ENCODE assay signal across 30 cellular contexts in genomic region chr22:23531283-23531921, GRCh38. TPM values are rescaled to one million over a fixed set of nuclear protein-coding genes. Genes with fewer than 3 reads are reported as not detected.
A peak's percentile ranks its signal among the peaks of the same experiment; 100 is the strongest.
DNase-seq lines count a peak whose midpoint lies in the region; ATAC-seq, FAIRE-seq and TF ChIP-seq lines count a peak whose summit lies in the region.
"Had no signal": no experiment of that assay in that cellular context is flagged by ENCODE, and none has a peak within 500 bp of the region (broad histone marks: within the 10 kb centered on the region; RNA-seq: fewer than 3 reads in every experiment).

No MANE protein-coding gene starts in this region.

- H3K4me3 Mint-ChIP-seq in Caco-2 (ENCODE audit: unreplicated experiment) = no peak overlapping the region
- H3K4me3 Mint-ChIP-seq in chondrocyte (ENCODE audit: unreplicated experiment) = no peak overlapping the region
- H3K4me3 Mint-ChIP-seq in progenitor cell of endocrine pancreas (ENCODE audit: low read depth) = no peak overlapping the region
- H3K4me3 Mint-ChIP-seq: activated CD4-positive, alpha-beta memory T cell treated with anti-CD3 and anti-CD28 coated beads for 36 hours; activated naive CD8-positive, alpha-beta T cell; CD4-positive, alpha-beta memory T cell; naive thymus-derived CD4-positive, alpha-beta T cell had no signal

- no peaks in the 10 kb centered on the region for H3K27me3 Mint-ChIP-seq in Caco-2 (ENCODE audit: insufficient read depth, unreplicated experiment)
- H3K27me3 Mint-ChIP-seq in chondrocyte (ENCODE audit: low read depth) = peaks cover 7% of the 10 kb centered on the region
- H3K27me3 Mint-ChIP-seq in progenitor cell of endocrine pancreas = no peaks in the 10 kb centered on the region

- no peak for TF ChIP-seq CTCF in Caco-2 (IDR thresholded peaks at IDR 0.05; ENCODE audit: insufficient read depth in 1 of 2, low read depth in 1 of 2, low read length in 1 of 2, severe bottlenecking in 1 of 2, unreplicated experiment in 1 of 2)
- no peak for TF ChIP-seq CTCF in chondrocyte (IDR thresholded peaks at IDR 0.05)
- TF ChIP-seq CTCF in progenitor cell of endocrine pancreas (IDR thresholded peaks at IDR 0.05; ENCODE audit: unreplicated experiment) = no peak
- no peak for TF ChIP-seq CTCF in HepG2 (CRISPR knock-in tag; IDR thresholded peaks at IDR 0.05)

- no peak for FAIRE-seq in HepG2 (lab: Jason Lieb, UNC)
- FAIRE-seq: A549 had no signal

- H3K27me3 ChIP-seq in Caco-2 (replicated peaks; ENCODE audit: control insufficient read depth, insufficient read depth, low read length) = no peaks in the 10 kb centered on the region
- H3K27me3 ChIP-seq in HepG2 (ENCODE audit: control insufficient read depth in 1 of 2, insufficient read depth in 2 of 2, low read length in 2 of 2) = no peaks in the 10 kb centered on the region
- H3K27me3 ChIP-seq: esophagus muscularis mucosa, testis had no signal

- no peak for TF ChIP-seq POLR2A in HepG2 (IDR thresholded peaks at IDR 0.05; ENCODE audit: insufficient read depth in 1 of 2, low read depth in 2 of 2, low read length in 2 of 2)

- H3K9me3 Mint-ChIP-seq in Caco-2 (ENCODE audit: unreplicated experiment) = no peaks in the 10 kb centered on the region
- H3K9me3 Mint-ChIP-seq in chondrocyte (ENCODE audit: low read depth) = no peaks in the 10 kb centered on the region
- H3K9me3 Mint-ChIP-seq in progenitor cell of endocrine pancreas (ENCODE audit: low read depth) = no peaks in the 10 kb centered on the region
- H3K9me3 Mint-ChIP-seq: activated CD4-positive, alpha-beta memory T cell treated with anti-CD3 and anti-CD28 coated beads for 36 hours; activated T-helper 2 cell treated with anti-CD3 and anti-CD28 coated beads, Interferon-gamma antibody, Interleukin-2, Interleukin-4, amounts not matched to agents 10 μg/mL and 5 μg/mL and 100 μg/mL, durations not matched to agents 14 hours and 24 hours and 36 hours; naive thymus-derived CD4-positive, alpha-beta T cell had no signal

- no peak overlapping the region for H3K4me2 ChIP-seq in HepG2 (ENCODE audit: low read depth, low read length)
- H3K4me2 ChIP-seq: A549, KMS-11 had no signal

- H3K36me3 Mint-ChIP-seq in Caco-2 (ENCODE audit: insufficient read depth, unreplicated experiment) (no peaks in the 10 kb centered on the region), chondrocyte (ENCODE audit: low read depth) (no peaks in the 10 kb centered on the region), progenitor cell of endocrine pancreas (ENCODE audit: insufficient read depth) (no peaks in the 10 kb centered on the region)
- H3K36me3 Mint-ChIP-seq: activated CD4-positive, alpha-beta memory T cell treated with anti-CD3 and anti-CD28 coated beads for 36 hours; activated naive CD8-positive, alpha-beta T cell; CD4-positive, alpha-beta memory T cell; naive thymus-derived CD4-positive, alpha-beta T cell had no signal

- TF ChIP-seq EP300 in HepG2 (IDR thresholded peaks at IDR 0.05; ENCODE audit: low read depth in 2 of 2, low read length in 2 of 2) = no peak
- no peak for TF ChIP-seq EP300 in HepG2 (CRISPR knock-in tag; IDR thresholded peaks at IDR 0.05; ENCODE audit: borderline replicate concordance)

- H2AFZ ChIP-seq in HepG2 (ENCODE audit: low read length) = no peak overlapping the region

- TF ChIP-seq RAD21 in HepG2 (CRISPR knock-in tag; IDR thresholded peaks at IDR 0.05) = no peak

- H3K36me3 ChIP-seq in Caco-2 (ENCODE audit: control insufficient read depth, insufficient read depth, low read length) = no peaks in the 10 kb centered on the region
- H3K36me3 ChIP-seq in HepG2 (replicated peaks in 1 of 2; ENCODE audit: control insufficient read depth in 1 of 2, insufficient read depth in 2 of 2, low read length in 2 of 2) = no peaks in the 10 kb centered on the region
- H3K36me3 ChIP-seq: esophagus muscularis mucosa had no signal

- BruUV-seq in Caco-2 (replicated peaks; lab: Mats Ljungman, UMichigan) (no TSS peak), HepG2 (replicated peaks; lab: Mats Ljungman, UMichigan) (no TSS peak)

- 97% methylated on average over 14 of the region's 23 CpGs for WGBS in HepG2 (ENCODE audit: low lambda C conversion rate)

- ATAC-seq in GM18511 (IDR thresholded peaks at IDR 0.05; ENCODE audit: unreplicated experiment) = no peak
- ATAC-seq in HG03520 (IDR thresholded peaks at IDR 0.05; ENCODE audit: unreplicated experiment) = no peak
- no peak for ATAC-seq in HepG2
- ATAC-seq: A549; foreskin keratinocyte; left colon; naive thymus-derived CD4-positive, alpha-beta T cell had no signal

- H4K20me1 ChIP-seq in HepG2 (ENCODE audit: insufficient read depth, low read length) = no peaks in the 10 kb centered on the region

- no peaks in the 10 kb centered on the region for H3K79me2 ChIP-seq in HepG2 (ENCODE audit: insufficient read depth, low read length)

- POLR2A ChIA-PET in Caco-2 (lab: Charles Lee) = no interaction called here
- POLR2A ChIA-PET in HepG2 (lab: Yijun Ruan, JAX) = interaction anchor here (1.2 kb wide), 1 partner anchor 9 kb away, joined by 3 read pairs; no protein-coding TSS in a partner anchor

- in situ Hi-C loops in HepG2 (cut with HindIII; ENCODE audit: extremely low pct_ligation_motif_present, low pct_unique_long_range_greater_than_20kb) = no loop called here

- H3K4me1 Mint-ChIP-seq in Caco-2 (ENCODE audit: low read depth, unreplicated experiment) = peaks cover 37% of the 10 kb centered on the region
- no peaks in the 10 kb centered on the region for H3K4me1 Mint-ChIP-seq in chondrocyte (ENCODE audit: low read depth)
- peaks cover 51% of the 10 kb centered on the region for H3K4me1 Mint-ChIP-seq in progenitor cell of endocrine pancreas (ENCODE audit: low read depth)
- H3K4me1 Mint-ChIP-seq: CD4-positive, alpha-beta memory T cell had no signal

- CTCF ChIA-PET in Caco-2 (lab: Charles Lee) (interaction anchor here (1.0 kb wide), 1 partner anchor 60 kb away, joined by 3 read pairs; no protein-coding TSS in a partner anchor), HepG2 (lab: Yijun Ruan, JAX; ENCODE audit: low intra/inter-chr PET ratio, low total read pairs) (no interaction called here)

- H3K9ac ChIP-seq in HepG2 (ENCODE audit: insufficient read depth, low read depth, low read length) = no peak overlapping the region
- H3K9ac ChIP-seq: KMS-11 had no signal

- H3K27ac Mint-ChIP-seq in Caco-2 (ENCODE audit: unreplicated experiment) (peak overlapping the region; percentile 0), chondrocyte (ENCODE audit: unreplicated experiment) (no peak overlapping the region), progenitor cell of endocrine pancreas (peak overlapping the region; percentile 94)
- H3K27ac Mint-ChIP-seq: activated CD4-positive, alpha-beta memory T cell treated with anti-CD3 and anti-CD28 coated beads for 36 hours; activated naive CD8-positive, alpha-beta T cell; activated T-helper 2 cell treated with anti-CD3 and anti-CD28 coated beads, Interferon-gamma antibody, Interleukin-2, Interleukin-4, amounts not matched to agents 10 μg/mL and 5 μg/mL and 100 μg/mL, durations not matched to agents 14 hours and 24 hours and 36 hours; CD4-positive, alpha-beta memory T cell; naive thymus-derived CD4-positive, alpha-beta T cell had no signal

- H3K4me1 ChIP-seq in Caco-2 (peaks cover 43% of the 10 kb centered on the region), HepG2 (ENCODE audit: insufficient read depth, low read length) (peaks cover 82% of the 10 kb centered on the region)
- H3K4me1 ChIP-seq: foreskin keratinocyte had no signal

- intact Hi-C loops in Caco-2 (cut with micrococcal nuclease; ENCODE audit: unreplicated experiment) = no loop called here
- intact Hi-C loops in HepG2 (cut with micrococcal nuclease; ENCODE audit: unreplicated experiment) = no loop called here

- H3K9me3 ChIP-seq in Caco-2 (no peaks in the 10 kb centered on the region), HepG2 (ENCODE audit: low read length) (no peaks in the 10 kb centered on the region)
- H3K9me3 ChIP-seq: A549, esophagus muscularis mucosa, testis had no signal

- H3K27ac ChIP-seq in HepG2 (ENCODE audit: extremely low read length, insufficient read depth, low read length) = no peak overlapping the region
- H3K27ac ChIP-seq: A549, esophagus muscularis mucosa, foreskin keratinocyte, KMS-11, testis had no signal

- peak in 1 of 2 experiments; percentile 25 for DNase-seq in Caco-2
- peak; percentile 83 for DNase-seq in chondrocyte (ENCODE audit: low spot score)
- DNase-seq in mesenteric fat pad (ENCODE audit: low spot score) = peak; percentile 37
- DNase-seq in progenitor cell of endocrine pancreas (ENCODE audit: low spot score, unreplicated experiment) = no peak
- no peak for DNase-seq in HT-29 (ENCODE audit: low spot score)
- no peak for DNase-seq in HepG2 (ENCODE audit: low spot score)
- DNase-seq: activated CD4-positive, alpha-beta memory T cell treated with anti-CD3 and anti-CD28 coated beads for 36 hours; activated CD4-positive, CD25-positive, alpha-beta regulatory T cell treated with anti-CD3 and anti-CD28 coated beads, Interleukin-2, amount 50 U/mL, for 72 hours; caudate nucleus; CD4-positive, alpha-beta memory T cell; foreskin keratinocyte; HCEC 1CT; left colon; midbrain; naive thymus-derived CD4-positive, alpha-beta T cell; NCI-H1436; NCI-H446 treated with DMSO at 0.1 percent for 48 hours; NCI-H82; stimulated activated naive CD4-positive, alpha-beta T cell treated with Interleukin-2 at 50 U/mL for 16 hours; T-helper 1 cell; testis had no signal

- no peak overlapping the region for H3K4me3 ChIP-seq in Caco-2 (ENCODE audit: low read depth, low read length)
- no peak overlapping the region for H3K4me3 ChIP-seq in HepG2 (replicated peaks in 1 of 3; ENCODE audit: insufficient read depth in 1 of 3, low read depth in 2 of 3, low read length in 3 of 3)
- H3K4me3 ChIP-seq: A549, esophagus muscularis mucosa, testis had no signal

RNA-seq across cellular contexts. Expression of gene IGLL1, which starts 48.7 kb away (rescaled TPM):
- total RNA-seq in Caco-2 (2022) (not detected in 2 replicates), chondrocyte (not detected in 3 replicates), mesenteric fat pad (not detected), progenitor cell of endocrine pancreas (not detected in 2 replicates), HepG2 (2016; rRNA removed; fragmentation: Illumina TruSeq; extraction: Trizol) (not detected in 2 replicates)
- not detected in 2 replicates for total RNA-seq in HT-29 (2014; rRNA removed; shearing (Covaris generic))
- total RNA-seq in HepG2 (2016; cell fraction: cytosol; rRNA removed; fragmentation: Illumina TruSeq; extraction: Trizol; ENCODE audit: low read depth) = not detected in 2 replicates
- total RNA-seq in HepG2 (2016; cell fraction: insoluble cytoplasmic fraction; rRNA removed; fragmentation: Illumina TruSeq; extraction: Trizol) = not detected in 2 replicates
- not detected in 2 replicates for total RNA-seq in HepG2 (2016; cell fraction: membrane; rRNA removed; fragmentation: Illumina TruSeq; extraction: Trizol)
- not detected in 2 replicates for total RNA-seq in HepG2 (2016; cell fraction: nucleus; rRNA removed; fragmentation: Illumina TruSeq; extraction: Trizol)
- not detected in 2 replicates for polyA plus RNA-seq in HepG2 (2011; rRNA removed)
- polyA plus RNA-seq in HepG2 (2011; cell fraction: cytosol; rRNA removed) = not detected in 2 replicates
- polyA plus RNA-seq in HepG2 (2011; cell fraction: nucleus; rRNA removed) = not detected in 2 replicates
- not detected in 2 replicates for polyA plus RNA-seq in HepG2 (2012)
- polyA plus RNA-seq in HepG2 (2016; cell fraction: cytosol; fragmentation: Illumina TruSeq; extraction: Trizol; ENCODE audit: low read depth) = not detected in 2 replicates
- polyA plus RNA-seq in HepG2 (2016; cell fraction: insoluble cytoplasmic fraction; fragmentation: Illumina TruSeq; extraction: Trizol; ENCODE audit: low read depth) = not detected in 2 replicates
- polyA plus RNA-seq in HepG2 (2016; cell fraction: membrane; fragmentation: Illumina TruSeq; extraction: Trizol; ENCODE audit: low read depth) = not detected in 2 replicates
- not detected in 2 replicates for polyA plus RNA-seq in HepG2 (2016; cell fraction: nucleus; fragmentation: Illumina TruSeq; extraction: Trizol; ENCODE audit: insufficient read depth, low read depth)
- polyA minus RNA-seq in HepG2 (2011; rRNA and poly(A)+ RNA removed; ENCODE audit: low replicate concordance) = not detected in 2 replicates
- polyA minus RNA-seq in HepG2 (2011; cell fraction: cytosol; rRNA and poly(A)+ RNA removed) = not detected in 2 replicates
- not detected in 2 replicates for polyA minus RNA-seq in HepG2 (2011; cell fraction: nucleus; rRNA and poly(A)+ RNA removed)
- total RNA-seq: activated CD4-positive, alpha-beta memory T cell treated with anti-CD3 and anti-CD28 coated beads for 36 hours; aorta; CD4-positive, alpha-beta memory T cell; esophagus muscularis mucosa; foreskin keratinocyte; left colon; RPMI7951 had no signal
- polyA plus RNA-seq: A549; aorta; CD4-positive, alpha-beta memory T cell; foreskin keratinocyte; naive thymus-derived CD4-positive, alpha-beta T cell had no signal

Comparison
In these comparisons a context has a peak if more than half of its experiments do, and no peak if none do; other contexts are left out.
1. DNase-seq: peak in chondrocyte (single experiment) and mesenteric fat pad (single experiment); none in progenitor cell of endocrine pancreas (single experiment), HT-29 (single experiment) and HepG2 (single experiment).